Comparison of ENCODE assay signal across 14 cellular contexts in genomic region chr15:35427091-35427490, GRCh38.
DNase-seq lines count a peak whose midpoint lies in the region; ATAC-seq and TF ChIP-seq lines count a peak whose summit lies in the region.
"Had no signal": no experiment of that assay in that cellular context is flagged by ENCODE, and none has a peak within 500 bp of the region (broad histone marks: within the 10 kb centered on the region; RNA-seq: fewer than 3 reads in every experiment).

No MANE protein-coding gene starts in this region.

- no peaks in the 10 kb centered on the region for H3K9me3 ChIP-seq in PC-3 (ENCODE audit: low read length)
- H3K9me3 ChIP-seq: SJCRH30 had no signal

- H4K20me1 ChIP-seq in PC-3 (ENCODE audit: low read length) = no peaks in the 10 kb centered on the region

- H3K9ac ChIP-seq in PC-3 (ENCODE audit: low read length) = no peak overlapping the region

- no peaks in the 10 kb centered on the region; the same call in 1 of the 2 replicates for H3K4me1 ChIP-seq in PC-3 (ENCODE audit: insufficient read depth, low read length)
- H3K4me1 ChIP-seq: SJCRH30 had no signal

- peak overlapping the region; percentile 75 for H3K27ac Mint-ChIP-seq in osteocyte (ENCODE audit: unreplicated experiment)

- CTCF ChIA-PET in PC-3 (lab: Charles Lee) = no interaction called here

- no peak overlapping the region for H3K27ac ChIP-seq in PC-3 (ENCODE audit: low read length)
- H3K27ac ChIP-seq: SJCRH30 had no signal

- intact Hi-C loops in PC-3 (cut with micrococcal nuclease) = no loop called here

- no peak overlapping the region for H3K4me3 Mint-ChIP-seq in osteocyte (ENCODE audit: unreplicated experiment)
- H3K4me3 Mint-ChIP-seq: neural crest cell had no signal

- no peak overlapping the region for H3K4me3 ChIP-seq in PC-3 (ENCODE audit: low read length)
- H3K4me3 ChIP-seq: SJCRH30 had no signal

- DNase-seq in EL (peak; percentile 81), PC-3 (peak; percentile 40), fibroblast of gingiva (ENCODE audit: low read depth) (peak; percentile 76), osteocyte (ENCODE audit: extremely low spot score, unreplicated experiment) (no peak)
- DNase-seq: DMS 273 treated with DMSO at 0.1 percent for 48 hours; KBM-7; NCI-H446; SJCRH30; stimulated activated CD4-positive, alpha-beta T cell treated with anti-CD3 and anti-CD28 coated beads, Interleukin-2, amount 100 ng/mL, for 48 hours had no signal

- no peak overlapping the region for H3K4me2 ChIP-seq in PC-3 (ENCODE audit: low read length)

- H3K4me1 Mint-ChIP-seq in osteocyte (ENCODE audit: unreplicated experiment) = peaks cover 19% of the 10 kb centered on the region

- H3K27me3 Mint-ChIP-seq in osteocyte (ENCODE audit: unreplicated experiment) = no peaks in the 10 kb centered on the region

- TF ChIP-seq CTCF in PC-3 (conservative IDR thresholded peaks at IDR 0.05; ENCODE audit: low read depth, low read length) (no peak), osteocyte (IDR thresholded peaks at IDR 0.05) (no peak)

- no peak overlapping the region for H2AFZ ChIP-seq in PC-3 (ENCODE audit: low read length)

- no TSS peak for BruUV-seq in PC-3 (replicated peaks; lab: Mats Ljungman, UMichigan)

- POLR2A ChIA-PET in PC-3 (lab: Charles Lee; ENCODE audit: unreplicated experiment) = no interaction called here

- peaks cover 3% of the 10 kb centered on the region for H3K36me3 Mint-ChIP-seq in osteocyte (ENCODE audit: unreplicated experiment)

- H3K27me3 ChIP-seq in PC-3 (ENCODE audit: low read length) = no peaks in the 10 kb centered on the region
- H3K27me3 ChIP-seq: SJCRH30 had no signal

- H3K9me2 ChIP-seq in PC-3 (replicated peaks; ENCODE audit: low read length) = no peaks in the 10 kb centered on the region

- ATAC-seq in PC-3 (peak; percentile 40), GM18520 (IDR thresholded peaks at IDR 0.05; ENCODE audit: unreplicated experiment) (no peak), GM21381 (IDR thresholded peaks at IDR 0.05; ENCODE audit: unreplicated experiment) (no peak), HG03280 (IDR thresholded peaks at IDR 0.05; ENCODE audit: unreplicated experiment) (no peak), GM21526 (IDR thresholded peaks at IDR 0.05; ENCODE audit: low FRiP score, unreplicated experiment) (no peak)

- H3K79me2 ChIP-seq in PC-3 (ENCODE audit: low read length) = no peaks in the 10 kb centered on the region

- no peaks in the 10 kb centered on the region for H3K36me3 ChIP-seq in PC-3 (ENCODE audit: low read depth, low read length)
- H3K36me3 ChIP-seq: SJCRH30 had no signal

- no peaks in the 10 kb centered on the region for H3F3A ChIP-seq in PC-3 (ENCODE audit: low read length, unreplicated experiment)

- peaks cover 18% of the 10 kb centered on the region for H3K9me3 Mint-ChIP-seq in osteocyte (ENCODE audit: unreplicated experiment)
